Comparison of ENCODE assay signal across 18 cellular contexts in the genomic region with DNA sequence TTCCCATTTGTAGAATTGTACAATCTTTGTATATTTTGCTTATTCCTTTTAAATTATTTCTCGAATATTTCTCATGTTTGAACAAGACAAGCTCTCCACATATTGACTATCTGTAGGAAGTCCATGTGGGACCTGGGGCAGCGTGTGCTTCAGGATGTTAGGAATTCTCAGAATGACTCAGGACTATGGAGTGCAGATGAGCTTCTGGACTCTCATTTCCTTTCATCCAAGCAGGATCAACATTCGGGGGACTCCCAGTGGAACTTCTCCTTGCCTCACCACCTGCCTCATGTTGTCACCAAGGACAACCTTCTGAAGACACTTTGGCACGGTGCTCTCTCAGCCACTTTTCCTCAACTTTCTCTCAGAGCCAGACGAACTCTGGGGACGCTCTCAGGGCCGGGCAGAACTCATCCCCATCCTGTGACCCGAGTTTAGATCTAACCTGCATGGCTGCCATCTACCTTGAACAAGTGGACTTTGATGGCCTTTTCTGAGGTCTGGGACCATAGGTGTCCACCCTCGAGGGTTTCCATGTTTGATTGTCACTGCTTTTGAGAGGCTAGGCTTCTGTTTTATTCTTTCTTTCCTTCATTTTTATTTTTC.
DNase-seq lines count a peak whose midpoint lies in the region; ATAC-seq, FAIRE-seq and TF ChIP-seq lines count a peak whose summit lies in the region.
"Had no signal": no experiment of that assay in that cellular context is flagged by ENCODE, and none has a peak within 500 bp of the region (broad histone marks: within the 10 kb centered on the region; RNA-seq: fewer than 3 reads in every experiment).

No MANE protein-coding gene starts in this region.

- H3K36me3 Mint-ChIP-seq in activated naive CD8-positive, alpha-beta T cell treated with anti-CD3 and anti-CD28 coated beads, Interleukin-2, amount 50 U/mL, for 24 hours (ENCODE audit: low read depth) = no peaks in the 10 kb centered on the region
- H3K36me3 Mint-ChIP-seq: activated CD8-positive, alpha-beta memory T cell treated with anti-CD3 and anti-CD28 coated beads, Interleukin-2, amount 10 ng/mL, durations not matched to agents 7 days and 5 days; activated naive CD4-positive, alpha-beta T cell treated with anti-CD3 and anti-CD28 coated beads, Interleukin-2, amount 50 U/mL, for 72 hours had no signal

- no peak overlapping the region for H2BK120ac ChIP-seq in mesendoderm (ENCODE audit: low read depth, low read length)

- H3K9ac ChIP-seq in mesendoderm (ENCODE audit: low read length) = no peak overlapping the region

- H2BK5ac ChIP-seq in mesendoderm (ENCODE audit: low read length) = no peak overlapping the region

- no peak overlapping the region for H2AK5ac ChIP-seq in mesendoderm (ENCODE audit: low read length)

- H3K36me3 ChIP-seq in bronchial epithelial cell (ENCODE audit: control insufficient read depth, insufficient read depth, low read length) = no peaks in the 10 kb centered on the region
- no peaks in the 10 kb centered on the region for H3K36me3 ChIP-seq in mesendoderm (ENCODE audit: control insufficient read depth, insufficient read depth, low read length)

- H4K8ac ChIP-seq in mesendoderm (ENCODE audit: low read depth, low read length) = no peak overlapping the region

- no peaks in the 10 kb centered on the region for H3K4me1 ChIP-seq in mesendoderm (ENCODE audit: control insufficient read depth, low read depth, low read length)

- H3K27ac ChIP-seq in mesendoderm (ENCODE audit: low read depth, low read length) = no peak overlapping the region
- H3K27ac ChIP-seq: VCaP had no signal

- no peaks in the 10 kb centered on the region for H3K79me2 ChIP-seq in mesendoderm (ENCODE audit: control insufficient read depth, insufficient read depth, low read length)

- H2BK15ac ChIP-seq in mesendoderm (replicated peaks; ENCODE audit: low read depth) = no peak overlapping the region

- peaks cover 12% of the 10 kb centered on the region for H3K27me3 Mint-ChIP-seq in activated naive CD8-positive, alpha-beta T cell treated with anti-CD3 and anti-CD28 coated beads, Interleukin-2, amount 50 U/mL, for 24 hours
- H3K27me3 Mint-ChIP-seq: activated CD8-positive, alpha-beta memory T cell treated with anti-CD3 and anti-CD28 coated beads, Interleukin-2, amount 10 ng/mL, durations not matched to agents 7 days and 5 days had no signal

- no peak overlapping the region for H4K5ac ChIP-seq in mesendoderm (ENCODE audit: low read length)

- peak; percentile 36 for DNase-seq in Daoy (ENCODE audit: low read depth)
- peak; percentile 7 for DNase-seq in LoVo (ENCODE audit: low spot score)
- DNase-seq in bronchial epithelial cell (ENCODE audit: low read depth) = peak; percentile 59
- DNase-seq in mesendoderm = peak; percentile 51
- no peak for DNase-seq in activated naive CD8-positive, alpha-beta T cell treated with anti-CD3 and anti-CD28 coated beads, Interleukin-2, amount 50 U/mL, for 24 hours
- DNase-seq in germinal center (ENCODE audit: low spot score) = no peak
- no peak for DNase-seq in NCI-H345 treated with DMSO at 0.1 percent for 48 hours (lab: John Stamatoyannopoulos, UW; ENCODE audit: unreplicated experiment)
- DNase-seq in stimulated activated CD4-positive, alpha-beta T cell treated with anti-CD3 and anti-CD28 coated beads, Interleukin-4, amount 100 ng/mL, for 1 hour = no peak
- DNase-seq: activated CD8-positive, alpha-beta memory T cell treated with anti-CD3 and anti-CD28 coated beads, Interleukin-2, amount 10 ng/mL, durations not matched to agents 7 days and 5 days; COR-L47; dermis blood vessel endothelial cell; NCI-H187; Right ventricle myocardium superior; substantia nigra had no signal

- no peak overlapping the region for H3K56ac ChIP-seq in mesendoderm (ENCODE audit: low read length)

- no peaks in the 10 kb centered on the region for H3K4me1 Mint-ChIP-seq in activated naive CD8-positive, alpha-beta T cell treated with anti-CD3 and anti-CD28 coated beads, Interleukin-2, amount 50 U/mL, for 24 hours
- H3K4me1 Mint-ChIP-seq: activated CD8-positive, alpha-beta memory T cell treated with anti-CD3 and anti-CD28 coated beads, Interleukin-2, amount 10 ng/mL, durations not matched to agents 7 days and 5 days; neural crest cell had no signal

- no peak overlapping the region for H3K4ac ChIP-seq in mesendoderm (ENCODE audit: low read depth, low read length)

- no peak for ATAC-seq in activated naive CD8-positive, alpha-beta T cell treated with anti-CD3 and anti-CD28 coated beads, Interleukin-2, amount 50 U/mL, for 24 hours
- ATAC-seq: activated CD8-positive, alpha-beta memory T cell treated with anti-CD3 and anti-CD28 coated beads, Interleukin-2, amount 10 ng/mL, durations not matched to agents 7 days and 5 days; activated naive CD4-positive, alpha-beta T cell treated with anti-CD3 and anti-CD28 coated beads, Interleukin-2, amount 50 U/mL, for 72 hours; left lobe of liver had no signal

- no peaks in the 10 kb centered on the region for H3K9me3 Mint-ChIP-seq in activated naive CD8-positive, alpha-beta T cell treated with anti-CD3 and anti-CD28 coated beads, Interleukin-2, amount 50 U/mL, for 24 hours
- H3K9me3 Mint-ChIP-seq: activated naive CD4-positive, alpha-beta T cell treated with anti-CD3 and anti-CD28 coated beads, Interleukin-2, amount 50 U/mL, for 72 hours had no signal

- H3K27me3 ChIP-seq in bronchial epithelial cell (ENCODE audit: control insufficient read depth, insufficient read depth, low read length) (no peaks in the 10 kb centered on the region), mesendoderm (ENCODE audit: insufficient read depth, low read length, poor library complexity) (no peaks in the 10 kb centered on the region)

- no peak overlapping the region for H3K4me2 ChIP-seq in mesendoderm (ENCODE audit: low read length)

- no peak overlapping the region for H3K27ac Mint-ChIP-seq in activated naive CD8-positive, alpha-beta T cell treated with anti-CD3 and anti-CD28 coated beads, Interleukin-2, amount 50 U/mL, for 24 hours
- H3K27ac Mint-ChIP-seq: activated CD8-positive, alpha-beta memory T cell treated with anti-CD3 and anti-CD28 coated beads, Interleukin-2, amount 10 ng/mL, durations not matched to agents 7 days and 5 days; activated naive CD4-positive, alpha-beta T cell treated with anti-CD3 and anti-CD28 coated beads, Interleukin-2, amount 50 U/mL, for 72 hours had no signal

- no peaks in the 10 kb centered on the region for H3K79me1 ChIP-seq in mesendoderm (ENCODE audit: low read length)

- FAIRE-seq in bronchial epithelial cell (lab: Jason Lieb, UNC) = no peak

- H3K4me3 Mint-ChIP-seq in activated naive CD8-positive, alpha-beta T cell treated with anti-CD3 and anti-CD28 coated beads, Interleukin-2, amount 50 U/mL, for 24 hours = no peak overlapping the region
- H3K4me3 Mint-ChIP-seq: activated CD8-positive, alpha-beta memory T cell treated with anti-CD3 and anti-CD28 coated beads, Interleukin-2, amount 10 ng/mL, durations not matched to agents 7 days and 5 days; neural crest cell had no signal

- no peak for TF ChIP-seq CTCF in bronchial epithelial cell (IDR thresholded peaks at IDR 0.05; ENCODE audit: insufficient read depth, low read length, severe bottlenecking)

- H3K4me3 ChIP-seq in bronchial epithelial cell (ENCODE audit: low read depth, low read length) = no peak overlapping the region
- H3K4me3 ChIP-seq in mesendoderm (ENCODE audit: low read length) = no peak overlapping the region

- H3K23ac ChIP-seq in mesendoderm (ENCODE audit: low read length) = no peak overlapping the region

- no CpG with 5 or more reads among the region's 9 CpGs for WGBS in mesendoderm (ENCODE audit: extremely low coverage, insufficient coverage, low lambda C conversion rate)

- H3K18ac ChIP-seq in mesendoderm (ENCODE audit: low read length) = no peak overlapping the region

Comparison
In these comparisons a context has a peak if more than half of its experiments do, and no peak if none do; other contexts are left out.
1. DNase-seq: peak in Daoy (single experiment), LoVo (single experiment), bronchial epithelial cell (single experiment) and mesendoderm (single experiment); none in activated naive CD8-positive, alpha-beta T cell treated with anti-CD3 and anti-CD28 coated beads, Interleukin-2, amount 50 U/mL, for 24 hours (single experiment), germinal center (single experiment), NCI-H345 treated with DMSO at 0.1 percent for 48 hours (single experiment) and stimulated activated CD4-positive, alpha-beta T cell treated with anti-CD3 and anti-CD28 coated beads, Interleukin-4, amount 100 ng/mL, for 1 hour (single experiment).